ENCODE assay signal across 21 cellular contexts in the genomic region with DNA sequence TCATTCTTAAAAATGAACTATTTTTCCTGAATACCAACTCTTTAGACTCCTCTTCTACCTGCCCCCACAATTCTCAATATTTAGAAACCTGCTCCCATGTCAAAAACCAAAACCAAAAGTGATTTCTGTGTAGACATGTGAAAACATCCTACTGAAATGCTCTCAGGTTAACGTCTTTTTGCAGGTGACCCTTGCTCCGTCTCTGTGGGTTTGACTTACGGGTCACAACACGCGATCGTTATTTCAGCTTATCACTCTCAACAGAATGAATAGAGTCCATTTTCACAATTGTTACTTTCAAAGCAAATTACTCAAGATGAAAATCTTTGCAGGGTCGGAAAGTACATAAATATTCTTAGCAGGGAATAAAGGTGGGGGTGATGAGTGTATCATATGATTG.
DNase-seq lines count a peak whose midpoint lies in the region; ATAC-seq, FAIRE-seq and TF ChIP-seq lines count a peak whose summit lies in the region.
"Had no signal": no experiment of that assay in that cellular context is flagged by ENCODE, and none has a peak within 500 bp of the region (broad histone marks: within the 10 kb centered on the region; RNA-seq: fewer than 3 reads in every experiment).

No MANE protein-coding gene starts in this region.

- WGBS in liver: 25% methylated on average over 7 of the region's 7 CpGs
- 25% methylated on average over 7 of the region's 7 CpGs for WGBS in HepG2 (ENCODE audit: low lambda C conversion rate)

- ATAC-seq in HepG2 (no peak), GM18907 (IDR thresholded peaks at IDR 0.05; ENCODE audit: unreplicated experiment) (no peak)
- ATAC-seq: A549, GM23338, HCT116 had no signal

- no peak overlapping the region for H3K9ac ChIP-seq in liver (ENCODE audit: low read depth in 1 of 2, low read length in 2 of 2)
- H3K9ac ChIP-seq in HepG2 (ENCODE audit: insufficient read depth, low read depth, low read length): no peak overlapping the region
- no peak overlapping the region for H3K9ac ChIP-seq in neural cell (ENCODE audit: low read length)

- H3K36me3 ChIP-seq in liver (ENCODE audit: control insufficient read depth in 4 of 4, insufficient read depth in 3 of 4, low read depth in 1 of 4, low read length in 3 of 4) (no peaks in the 10 kb centered on the region), HepG2 (replicated peaks in 1 of 2; ENCODE audit: control insufficient read depth in 1 of 2, insufficient read depth in 2 of 2, low read length in 2 of 2) (no peaks in the 10 kb centered on the region), neural cell (ENCODE audit: insufficient read depth, low read length) (no peaks in the 10 kb centered on the region), right atrium auricular region (no peaks in the 10 kb centered on the region)

- H3K4me1 ChIP-seq in liver (ENCODE audit: control insufficient read depth in 4 of 4, insufficient read depth in 4 of 4, low read length in 3 of 4) (peaks cover 0 to 11% (median 0%) of the 10 kb centered on the region in 4 donors), HepG2 (ENCODE audit: insufficient read depth, low read length) (no peaks in the 10 kb centered on the region), right atrium auricular region (no peaks in the 10 kb centered on the region)

- no peak for TF ChIP-seq EP300 in HepG2 (IDR thresholded peaks at IDR 0.05; ENCODE audit: low read depth in 2 of 2, low read length in 2 of 2)
- no peak for TF ChIP-seq EP300 in HepG2 (CRISPR knock-in tag; IDR thresholded peaks at IDR 0.05; ENCODE audit: borderline replicate concordance)
- TF ChIP-seq EP300 in neural cell (conservative IDR thresholded peaks at IDR 0.05; ENCODE audit: poor library complexity, severe bottlenecking): no peak

- H3K9me3 ChIP-seq in liver (ENCODE audit: control insufficient read depth in 4 of 4, low read length in 3 of 4) (no peaks in the 10 kb centered on the region), HepG2 (ENCODE audit: low read length) (no peaks in the 10 kb centered on the region), neural cell (ENCODE audit: low read length) (no peaks in the 10 kb centered on the region), right atrium auricular region (no peaks in the 10 kb centered on the region)
- H3K9me3 ChIP-seq: A549 had no signal

- CTCF ChIA-PET in HepG2 (lab: Yijun Ruan, JAX; ENCODE audit: low intra/inter-chr PET ratio, low total read pairs): no interaction called here

- DNase-seq in HepG2 (ENCODE audit: low spot score) (no peak), NCI-H69 (lab: John Stamatoyannopoulos, UW) (peak; percentile 32), right atrium auricular region (ENCODE audit: low spot score) (no peak)
- DNase-seq: 8988T; ACHN; AML-193; C1 segment of cervical spinal cord; Calu3; CD4-positive, alpha-beta memory T cell; COR-L47; DMS53; DMS79 treated with DMSO at 0.1 percent for 48 hours; GF-D8; H9 had no signal

- BruUV-seq in HepG2 (replicated peaks; lab: Mats Ljungman, UMichigan): no TSS peak

- in situ Hi-C loops in HepG2 (cut with HindIII; ENCODE audit: extremely low pct_ligation_motif_present, low pct_unique_long_range_greater_than_20kb): no loop called here

- intact Hi-C loops in HepG2 (cut with micrococcal nuclease; ENCODE audit: unreplicated experiment): no loop called here

- TF ChIP-seq POLR2A in HepG2 (IDR thresholded peaks at IDR 0.05; ENCODE audit: insufficient read depth in 1 of 2, low read depth in 2 of 2, low read length in 2 of 2): no peak

- H2AFZ ChIP-seq in HepG2 (ENCODE audit: low read length) (no peak overlapping the region), neural cell (ENCODE audit: low read depth, low read length) (no peak overlapping the region)
- H2AFZ ChIP-seq: GM23338 had no signal

- H4K20me1 ChIP-seq in HepG2 (ENCODE audit: insufficient read depth, low read length) (no peaks in the 10 kb centered on the region), neural cell (ENCODE audit: insufficient read depth) (no peaks in the 10 kb centered on the region)

- H3K4me3 ChIP-seq in liver (ENCODE audit: low read depth in 1 of 3, low read length in 3 of 3): no peak overlapping the region
- H3K4me3 ChIP-seq in HepG2 (replicated peaks in 1 of 3; ENCODE audit: insufficient read depth in 1 of 3, low read depth in 2 of 3, low read length in 3 of 3): no peak overlapping the region
- H3K4me3 ChIP-seq in neural cell (ENCODE audit: low read length): no peak overlapping the region
- H3K4me3 ChIP-seq in right atrium auricular region: no peak overlapping the region
- H3K4me3 ChIP-seq: A549, GM23338 had no signal

- no peak overlapping the region for H3K4me2 ChIP-seq in HepG2 (ENCODE audit: low read depth, low read length)
- H3K4me2 ChIP-seq in neural cell (ENCODE audit: low read length): no peak overlapping the region
- H3K4me2 ChIP-seq: A549, GM23338 had no signal

- no peaks in the 10 kb centered on the region for H3F3A ChIP-seq in neural cell (ENCODE audit: insufficient read depth, low read length, poor library complexity, severe bottlenecking)

- TF ChIP-seq CTCF in liver (IDR thresholded peaks at IDR 0.05; ENCODE audit: low read depth, low read length, missing input control) (no peak), HepG2 (CRISPR knock-in tag; IDR thresholded peaks at IDR 0.05) (no peak), neural cell (IDR thresholded peaks at IDR 0.05; ENCODE audit: poor library complexity, severe bottlenecking) (no peak), right atrium auricular region (IDR thresholded peaks at IDR 0.05) (no peak)

- H3K79me2 ChIP-seq in HepG2 (ENCODE audit: insufficient read depth, low read length) (no peaks in the 10 kb centered on the region), neural cell (replicated peaks; ENCODE audit: insufficient read depth, low read length) (no peaks in the 10 kb centered on the region)

- H3K27me3 ChIP-seq in liver (ENCODE audit: control insufficient read depth in 4 of 4, insufficient read depth in 4 of 4, low read length in 3 of 4) (no peaks in the 10 kb centered on the region), HepG2 (ENCODE audit: control insufficient read depth in 1 of 2, insufficient read depth in 2 of 2, low read length in 2 of 2) (no peaks in the 10 kb centered on the region; a peak in 1 of 5 replicates), neural cell (ENCODE audit: insufficient read depth, low read depth, low read length) (no peaks in the 10 kb centered on the region), right atrium auricular region (no peaks in the 10 kb centered on the region)

- POLR2A ChIA-PET in HepG2 (lab: Yijun Ruan, JAX): no interaction called here

- H3K27ac ChIP-seq in liver (ENCODE audit: low read depth in 1 of 2, low read length in 2 of 2) (no peak overlapping the region), HepG2 (ENCODE audit: extremely low read length, insufficient read depth, low read length) (no peak overlapping the region), neural cell (ENCODE audit: low read length) (no peak overlapping the region), right atrium auricular region (no peak overlapping the region)
- H3K27ac ChIP-seq: A549 had no signal

- no peak for TF ChIP-seq RAD21 in liver (IDR thresholded peaks at IDR 0.05)
- no peak for TF ChIP-seq RAD21 in HepG2 (CRISPR knock-in tag; IDR thresholded peaks at IDR 0.05)
- no peak for TF ChIP-seq RAD21 in neural cell (conservative IDR thresholded peaks at IDR 0.05)

- no peak for FAIRE-seq in HepG2 (lab: Jason Lieb, UNC)
- FAIRE-seq: A549, GM12892 had no signal

- no peaks in the 10 kb centered on the region for H3K9me2 ChIP-seq in neural cell (ENCODE audit: insufficient read depth, low read length)

TF ChIP-seq in liver, 16 proteins besides CTCF, POLR2A, EP300 and RAD21:
- TF ChIP-seq HNF4A (conservative IDR thresholded peaks at IDR 0.05) (peak; percentile 40 to 41), FOXA1 (IDR thresholded peaks at IDR 0.05) (no peak), RXRA (IDR thresholded peaks at IDR 0.05) (peak in 1 of 2 donors; percentile 20), SP1 (IDR thresholded peaks at IDR 0.05) (peak; percentile 12)

TF ChIP-seq in HepG2, 621 proteins besides CTCF, POLR2A, EP300 and RAD21 (continues in another document):
- no peak for TF ChIP-seq TRAFD1 (CRISPR knock-in tag; IDR thresholded peaks at IDR 0.05; ENCODE audit: borderline replicate concordance)
- no peak for TF ChIP-seq ZZZ3 (CRISPR knock-in tag; IDR thresholded peaks at IDR 0.05; ENCODE audit: borderline replicate concordance)
- TF ChIP-seq ISX (CRISPR knock-in tag; conservative IDR thresholded peaks at IDR 0.05): no peak
- no peak for TF ChIP-seq HES4 (CRISPR knock-in tag; IDR thresholded peaks at IDR 0.05; ENCODE audit: borderline replicate concordance)

TF ChIP-seq in neural cell, 6 proteins besides CTCF, POLR2A, EP300 and RAD21:
- TF ChIP-seq TAF1 (IDR thresholded peaks at IDR 0.05; ENCODE audit: low read depth): no peak
- TF ChIP-seq POLR2AphosphoS5 (IDR thresholded peaks at IDR 0.05): peak; percentile 18
- TF ChIP-seq MXI1 (conservative IDR thresholded peaks at IDR 0.05; ENCODE audit: poor library complexity, severe bottlenecking): no peak
- TF ChIP-seq EZH2 (IDR thresholded peaks at IDR 0.05; ENCODE audit: borderline replicate concordance, insufficient read depth, low read length, poor library complexity, severe bottlenecking): no peak
TF ChIP-seq in neural cell: peak in this region for 1.
